Comparison of ENCODE assay signal across 18 cellular contexts in the genomic region with DNA sequence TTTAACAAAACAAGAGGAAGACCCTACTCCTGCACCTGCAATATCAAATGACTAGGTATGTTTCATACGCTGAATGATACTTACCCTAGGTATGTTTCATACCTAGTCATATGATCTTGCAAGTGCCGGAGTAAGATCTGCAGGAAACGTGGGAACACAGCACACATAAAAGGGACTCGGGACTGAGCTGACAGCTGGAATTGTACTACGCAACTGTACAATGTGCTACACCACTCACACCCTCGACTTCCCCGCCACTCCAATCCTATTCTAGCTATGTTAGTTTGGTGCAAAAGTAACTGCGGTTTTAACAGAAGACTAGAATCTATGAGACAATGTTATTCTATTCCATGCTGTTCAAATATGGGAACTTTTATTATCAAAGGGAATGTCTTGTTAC. TPM values are rescaled to one million over a fixed set of nuclear protein-coding genes. Genes with fewer than 3 reads are reported as not detected.
DNase-seq lines count a peak whose midpoint lies in the region; ATAC-seq and TF ChIP-seq lines count a peak whose summit lies in the region.
"Had no signal": no experiment of that assay in that cellular context is flagged by ENCODE, and none has a peak within 500 bp of the region (broad histone marks: within the 10 kb centered on the region; RNA-seq: fewer than 3 reads in every experiment).

No MANE protein-coding gene starts in this region.

- POLR2A ChIA-PET in activated CD8-positive, alpha-beta T cell treated with anti-CD3 and anti-CD28 coated beads for 36 hours (lab: Charles Lee): interaction anchor here (0.8 to 1.7 kb wide), 2 partner anchors 24 to 30 kb away, joined by 3 to 7 read pairs; no protein-coding TSS in a partner anchor
- POLR2A ChIA-PET in activated CD8-positive, alpha-beta T cell treated with anti-CD3 and anti-CD28 coated beads, Interleukin-2, amount 10 ng/mL, durations not matched to agents 7 days and 5 days (lab: Charles Lee): interaction anchor here (1.0 kb wide), 1 partner anchor 15 kb away, joined by 3 read pairs; no protein-coding TSS in a partner anchor
- POLR2A ChIA-PET in CD8-positive, alpha-beta T cell (lab: Charles Lee): no interaction called here
- POLR2A ChIA-PET in naive thymus-derived CD8-positive, alpha-beta T cell (lab: Charles Lee): no interaction called here

- H3K36me3 ChIP-seq in CD8-positive, alpha-beta T cell (ENCODE audit: insufficient read depth, low read length): peaks cover 43% of the 10 kb centered on the region
- peaks cover 3 to 100% (median 91%) of the 10 kb centered on the region in 9 donors for H3K36me3 ChIP-seq in heart left ventricle

- no peak for TF ChIP-seq POLR2A in heart left ventricle (IDR thresholded peaks at IDR 0.05)

- no peaks in the 10 kb centered on the region for H3K4me1 ChIP-seq in CD8-positive, alpha-beta T cell (ENCODE audit: insufficient read depth, low read length)
- H3K4me1 ChIP-seq in heart left ventricle: peaks cover 0 to 20% (median 8%) of the 10 kb centered on the region in 12 donors
- H3K4me1 ChIP-seq: BLaER1 treated with 17β-estradiol and CSF1 and Interleukin-3, amounts not matched to agents 10 nM and 100 nM; Caco-2 had no signal

- no peak for DNase-seq in activated CD8-positive, alpha-beta T cell treated with anti-CD3 and anti-CD28 coated beads for 36 hours
- no peak for DNase-seq in activated CD8-positive, alpha-beta T cell treated with anti-CD3 and anti-CD28 coated beads, Interleukin-2, amount 10 ng/mL, durations not matched to agents 7 days and 5 days
- no peak for DNase-seq in CD8-positive, alpha-beta T cell
- DNase-seq in activated naive CD8-positive, alpha-beta T cell treated with anti-CD3 and anti-CD28 coated beads, Interleukin-2, amount 50 U/mL, for 24 hours: no peak
- no peak for DNase-seq in naive thymus-derived CD8-positive, alpha-beta T cell
- DNase-seq in stimulated activated CD4-positive, alpha-beta T cell treated with anti-CD3 and anti-CD28 coated beads, Interleukin-12 subunit alpha, Interleukin-12 subunit beta, amount 100 ng/mL, for 4 hours: no peak
- no peak for DNase-seq in SKM-1 treated with dmso at 0.1 percent for 144 hours (lab: John Stamatoyannopoulos, UW; ENCODE audit: unreplicated experiment)
- no peak for DNase-seq in heart left ventricle
- DNase-seq: Caco-2, DMS153, EL, NCI-H1092, NCI-H2081 treated with DMSO at 0.1 percent for 48 hours, NCI-H226, NCI-H524 treated with DMSO at 0.1 percent for 48 hours had no signal

- H3K27ac ChIP-seq in CD8-positive, alpha-beta T cell (ENCODE audit: low read depth, low read length): no peak overlapping the region
- no peak overlapping the region for H3K27ac ChIP-seq in heart left ventricle
- H3K27ac ChIP-seq: BLaER1 treated with 17β-estradiol and CSF1 and Interleukin-3, amounts not matched to agents 10 nM and 100 nM had no signal

- 80 to 84% (median 83%) methylated on average over 8 of the region's 8 CpGs for WGBS in heart left ventricle, 4 donors

- no peak for ATAC-seq in activated CD8-positive, alpha-beta T cell treated with anti-CD3 and anti-CD28 coated beads for 36 hours
- no peak for ATAC-seq in activated CD8-positive, alpha-beta T cell treated with anti-CD3 and anti-CD28 coated beads, Interleukin-2, amount 10 ng/mL, durations not matched to agents 7 days and 5 days
- no peak for ATAC-seq in CD8-positive, alpha-beta T cell
- no peak for ATAC-seq in activated naive CD8-positive, alpha-beta T cell treated with anti-CD3 and anti-CD28 coated beads, Interleukin-2, amount 50 U/mL, for 24 hours
- ATAC-seq in naive thymus-derived CD8-positive, alpha-beta T cell: no peak
- no peak for ATAC-seq in heart left ventricle

- H3K4me3 Mint-ChIP-seq in activated CD8-positive, alpha-beta T cell treated with anti-CD3 and anti-CD28 coated beads for 36 hours: no peak overlapping the region
- H3K4me3 Mint-ChIP-seq in activated CD8-positive, alpha-beta T cell treated with anti-CD3 and anti-CD28 coated beads, Interleukin-2, amount 10 ng/mL, durations not matched to agents 7 days and 5 days: no peak overlapping the region
- no peak overlapping the region for H3K4me3 Mint-ChIP-seq in CD8-positive, alpha-beta T cell
- H3K4me3 Mint-ChIP-seq in activated naive CD8-positive, alpha-beta T cell treated with anti-CD3 and anti-CD28 coated beads, Interleukin-2, amount 50 U/mL, for 24 hours: no peak overlapping the region
- H3K4me3 Mint-ChIP-seq in naive thymus-derived CD8-positive, alpha-beta T cell: peak overlapping the region in 1 of 10 donors; percentile 19

- H3K27me3 Mint-ChIP-seq in activated CD8-positive, alpha-beta T cell treated with anti-CD3 and anti-CD28 coated beads for 36 hours: no peaks in the 10 kb centered on the region
- no peaks in the 10 kb centered on the region for H3K27me3 Mint-ChIP-seq in activated CD8-positive, alpha-beta T cell treated with anti-CD3 and anti-CD28 coated beads, Interleukin-2, amount 10 ng/mL, durations not matched to agents 7 days and 5 days (ENCODE audit: low read depth)
- H3K27me3 Mint-ChIP-seq in CD8-positive, alpha-beta T cell (ENCODE audit: low read depth): no peaks in the 10 kb centered on the region
- no peaks in the 10 kb centered on the region for H3K27me3 Mint-ChIP-seq in activated naive CD8-positive, alpha-beta T cell treated with anti-CD3 and anti-CD28 coated beads, Interleukin-2, amount 50 U/mL, for 24 hours
- no peaks in the 10 kb centered on the region for H3K27me3 Mint-ChIP-seq in naive thymus-derived CD8-positive, alpha-beta T cell

- H3K27ac Mint-ChIP-seq in activated CD8-positive, alpha-beta T cell treated with anti-CD3 and anti-CD28 coated beads for 36 hours: peak overlapping the region; percentile 47
- no peak overlapping the region for H3K27ac Mint-ChIP-seq in activated CD8-positive, alpha-beta T cell treated with anti-CD3 and anti-CD28 coated beads, Interleukin-2, amount 10 ng/mL, durations not matched to agents 7 days and 5 days
- peak overlapping the region; percentile 66 for H3K27ac Mint-ChIP-seq in CD8-positive, alpha-beta T cell
- peak overlapping the region; percentile 2 for H3K27ac Mint-ChIP-seq in activated naive CD8-positive, alpha-beta T cell treated with anti-CD3 and anti-CD28 coated beads, Interleukin-2, amount 50 U/mL, for 24 hours
- peak overlapping the region; percentile 29 to 88 (median 69) for H3K27ac Mint-ChIP-seq in naive thymus-derived CD8-positive, alpha-beta T cell

- intact Hi-C loops in activated CD8-positive, alpha-beta T cell treated with anti-CD3 and anti-CD28 coated beads for 36 hours (cut with micrococcal nuclease): no loop called here
- intact Hi-C loops in CD8-positive, alpha-beta T cell (cut with DNase I, micrococcal nuclease): no loop called here
- intact Hi-C loops in heart left ventricle (cut with DNase I): no loop called here

- H3K4me3 ChIP-seq in CD8-positive, alpha-beta T cell (ENCODE audit: low read depth, low read length): no peak overlapping the region
- no peak overlapping the region for H3K4me3 ChIP-seq in heart left ventricle
- H3K4me3 ChIP-seq: BLaER1 treated with 17β-estradiol and CSF1 and Interleukin-3, amounts not matched to agents 10 nM and 100 nM had no signal

- no peaks in the 10 kb centered on the region for H3K27me3 ChIP-seq in CD8-positive, alpha-beta T cell (ENCODE audit: insufficient read depth, low read length)
- H3K27me3 ChIP-seq in heart left ventricle: no peaks in the 10 kb centered on the region
- H3K27me3 ChIP-seq: BLaER1 treated with 17β-estradiol and CSF1 and Interleukin-3, amounts not matched to agents 10 nM and 100 nM had no signal

- no peaks in the 10 kb centered on the region for H3K9me3 Mint-ChIP-seq in activated CD8-positive, alpha-beta T cell treated with anti-CD3 and anti-CD28 coated beads for 36 hours
- no peaks in the 10 kb centered on the region for H3K9me3 Mint-ChIP-seq in activated CD8-positive, alpha-beta T cell treated with anti-CD3 and anti-CD28 coated beads, Interleukin-2, amount 10 ng/mL, durations not matched to agents 7 days and 5 days (ENCODE audit: insufficient read depth)
- H3K9me3 Mint-ChIP-seq in CD8-positive, alpha-beta T cell: no peaks in the 10 kb centered on the region
- H3K9me3 Mint-ChIP-seq in activated naive CD8-positive, alpha-beta T cell treated with anti-CD3 and anti-CD28 coated beads, Interleukin-2, amount 50 U/mL, for 24 hours: no peaks in the 10 kb centered on the region
- no peaks in the 10 kb centered on the region for H3K9me3 Mint-ChIP-seq in naive thymus-derived CD8-positive, alpha-beta T cell

- TF ChIP-seq CTCF in activated CD8-positive, alpha-beta T cell treated with anti-CD3 and anti-CD28 coated beads for 36 hours (IDR thresholded peaks at IDR 0.05): no peak
- no peak for TF ChIP-seq CTCF in CD8-positive, alpha-beta T cell (IDR thresholded peaks at IDR 0.05)
- TF ChIP-seq CTCF in heart left ventricle (IDR thresholded peaks at IDR 0.05): no peak

- CTCF ChIA-PET in activated CD8-positive, alpha-beta T cell treated with anti-CD3 and anti-CD28 coated beads for 36 hours (lab: Charles Lee): interaction anchor here (1.1 to 4.0 kb wide), 3 partner anchors 14 to 168 kb away, joined by 3 to 29 read pairs (median 3); no protein-coding TSS in a partner anchor
- CTCF ChIA-PET in activated CD8-positive, alpha-beta T cell treated with anti-CD3 and anti-CD28 coated beads, Interleukin-2, amount 10 ng/mL, durations not matched to agents 7 days and 5 days (lab: Charles Lee): interaction anchor here (2.9 kb wide), 1 partner anchor 14 kb away, joined by 12 read pairs; no protein-coding TSS in a partner anchor
- CTCF ChIA-PET in CD8-positive, alpha-beta T cell (lab: Charles Lee): interaction anchor here (1.2 kb wide), 1 partner anchor 13 kb away, joined by 4 read pairs; no protein-coding TSS in a partner anchor

- peaks cover 59% of the 10 kb centered on the region for H3K36me3 Mint-ChIP-seq in activated CD8-positive, alpha-beta T cell treated with anti-CD3 and anti-CD28 coated beads for 36 hours (ENCODE audit: low read depth)
- peaks cover 68% of the 10 kb centered on the region for H3K36me3 Mint-ChIP-seq in activated CD8-positive, alpha-beta T cell treated with anti-CD3 and anti-CD28 coated beads, Interleukin-2, amount 10 ng/mL, durations not matched to agents 7 days and 5 days (ENCODE audit: low read depth)
- H3K36me3 Mint-ChIP-seq in CD8-positive, alpha-beta T cell: peaks cover 90% of the 10 kb centered on the region
- H3K36me3 Mint-ChIP-seq in activated naive CD8-positive, alpha-beta T cell treated with anti-CD3 and anti-CD28 coated beads, Interleukin-2, amount 50 U/mL, for 24 hours (ENCODE audit: low read depth): peaks cover 58% of the 10 kb centered on the region
- H3K36me3 Mint-ChIP-seq in naive thymus-derived CD8-positive, alpha-beta T cell: peaks cover 5 to 96% (median 16%) of the 10 kb centered on the region in 3 donors

- peaks cover 25% of the 10 kb centered on the region for H3K4me1 Mint-ChIP-seq in activated CD8-positive, alpha-beta T cell treated with anti-CD3 and anti-CD28 coated beads for 36 hours (ENCODE audit: low read depth)
- peaks cover 4% of the 10 kb centered on the region for H3K4me1 Mint-ChIP-seq in activated CD8-positive, alpha-beta T cell treated with anti-CD3 and anti-CD28 coated beads, Interleukin-2, amount 10 ng/mL, durations not matched to agents 7 days and 5 days (ENCODE audit: low read depth)
- peaks cover 66% of the 10 kb centered on the region for H3K4me1 Mint-ChIP-seq in CD8-positive, alpha-beta T cell (ENCODE audit: low read depth)
- H3K4me1 Mint-ChIP-seq in activated naive CD8-positive, alpha-beta T cell treated with anti-CD3 and anti-CD28 coated beads, Interleukin-2, amount 50 U/mL, for 24 hours: peaks cover 16% of the 10 kb centered on the region
- H3K4me1 Mint-ChIP-seq in naive thymus-derived CD8-positive, alpha-beta T cell: peaks cover 21 to 61% (median 49%) of the 10 kb centered on the region in 4 donors

- H3K9me3 ChIP-seq in CD8-positive, alpha-beta T cell (ENCODE audit: low read length): no peaks in the 10 kb centered on the region
- H3K9me3 ChIP-seq in heart left ventricle: no peaks in the 10 kb centered on the region
- H3K9me3 ChIP-seq: Caco-2 had no signal

RNA-seq across cellular contexts. Expression of a gene that starts 22.0 kb away (rescaled TPM):
- 10 to 100 TPM; 33.7 to 35.0 TPM for total RNA-seq in activated CD8-positive, alpha-beta T cell treated with anti-CD3 and anti-CD28 coated beads for 36 hours
- 10 to 100 TPM; 52.0 to 56.7 TPM for total RNA-seq in activated CD8-positive, alpha-beta T cell treated with anti-CD3 and anti-CD28 coated beads, Interleukin-2, amount 10 ng/mL, durations not matched to agents 7 days and 5 days
- total RNA-seq in CD8-positive, alpha-beta T cell: 100 to 1,000 TPM; 143 to 144 TPM
- total RNA-seq in naive thymus-derived CD8-positive, alpha-beta T cell: 100 to 1,000 TPM; 158 to 164 TPM
- 100 to 1,000 TPM; 149 to 194 (median 172) TPM for polyA plus RNA-seq in naive thymus-derived CD8-positive, alpha-beta T cell
- 10 to 100 TPM; 35.9 to 64.7 (median 56.0) TPM for total RNA-seq in heart left ventricle
- 10 to 100 TPM; 18.7 to 26.8 TPM for polyA plus RNA-seq in heart left ventricle

RNA-seq across cellular contexts. Expression of a gene that starts 30.7 kb away (rescaled TPM):
- total RNA-seq in activated CD8-positive, alpha-beta T cell treated with anti-CD3 and anti-CD28 coated beads for 36 hours: 10 to 100 TPM; 44.9 to 45.8 TPM
- 10 to 100 TPM; 33.4 to 33.6 TPM for total RNA-seq in activated CD8-positive, alpha-beta T cell treated with anti-CD3 and anti-CD28 coated beads, Interleukin-2, amount 10 ng/mL, durations not matched to agents 7 days and 5 days
- 10 to 100 TPM; 26.0 to 26.5 TPM for total RNA-seq in CD8-positive, alpha-beta T cell
- total RNA-seq in naive thymus-derived CD8-positive, alpha-beta T cell: 10 to 100 TPM; 44.5 to 44.8 TPM
- 10 to 100 TPM; 18.0 to 26.4 (median 24.0) TPM for polyA plus RNA-seq in naive thymus-derived CD8-positive, alpha-beta T cell
- 10 to 100 TPM in 6 of 9 donors, 1 to 10 TPM in 3; 5.4 to 14.7 (median 11.1) TPM for total RNA-seq in heart left ventricle
- 10 to 100 TPM in 1 of 2 donors, 1 to 10 TPM in 1; 6.8 to 14.4 TPM for polyA plus RNA-seq in heart left ventricle

RNA-seq across cellular contexts. Expression of a gene that starts 47.3 kb away (rescaled TPM):
- not detected for total RNA-seq in activated CD8-positive, alpha-beta T cell treated with anti-CD3 and anti-CD28 coated beads for 36 hours
- not detected for total RNA-seq in activated CD8-positive, alpha-beta T cell treated with anti-CD3 and anti-CD28 coated beads, Interleukin-2, amount 10 ng/mL, durations not matched to agents 7 days and 5 days
- total RNA-seq in CD8-positive, alpha-beta T cell: not detected
- not detected for total RNA-seq in naive thymus-derived CD8-positive, alpha-beta T cell
- 1 to 10 TPM in 1 of 3 donors, not detected in 2; 1.7 TPM for polyA plus RNA-seq in naive thymus-derived CD8-positive, alpha-beta T cell
- total RNA-seq in heart left ventricle: 1 to 10 TPM in 1 of 9 donors, under 1 TPM in 3, not detected in 5; 0.13 to 1.0 (median 0.40) TPM
- polyA plus RNA-seq in heart left ventricle: under 1 TPM; 0.03 to 0.11 TPM
- total RNA-seq: A172, MCF 10A had no signal

Comparison
In these comparisons a context has a peak if more than half of its experiments do, and no peak if none do; other contexts are left out.
1. POLR2A ChIA-PET loops: an anchor here in activated CD8-positive, alpha-beta T cell treated with anti-CD3 and anti-CD28 coated beads for 36 hours (0.8 to 1.7 kb wide) and activated CD8-positive, alpha-beta T cell treated with anti-CD3 and anti-CD28 coated beads, Interleukin-2, amount 10 ng/mL, durations not matched to agents 7 days and 5 days (1.0 kb wide); none called in CD8-positive, alpha-beta T cell and naive thymus-derived CD8-positive, alpha-beta T cell.